20 cellular contexts compared by ENCODE assay signal in the genomic region with DNA sequence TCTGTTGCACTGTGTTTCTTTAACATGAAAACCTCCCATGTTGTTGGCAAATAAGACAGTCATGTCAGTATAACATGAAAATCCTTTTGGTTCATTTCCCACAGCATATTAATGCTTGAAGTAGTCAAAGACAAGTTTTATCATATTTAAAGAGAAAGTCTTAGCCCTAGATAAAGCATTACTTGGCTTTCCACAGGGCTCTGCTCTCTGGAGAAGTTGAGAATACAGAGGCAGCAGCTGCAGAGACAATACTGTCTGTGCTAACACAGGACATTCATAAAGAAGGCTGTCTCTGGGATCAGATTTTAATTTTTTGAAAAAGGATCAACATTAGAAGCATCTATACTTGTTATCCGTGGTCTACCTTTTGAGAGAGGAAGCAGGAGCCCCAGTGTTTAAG.
"Had no signal": no experiment of that assay in that cellular context is flagged by ENCODE, and none has a peak within 500 bp of the region (broad histone marks: within the 10 kb centered on the region; RNA-seq: fewer than 3 reads in every experiment).

No MANE protein-coding gene starts in this region.

- DNase-seq: colonic mucosa; cortex of kidney; effector CD8-positive, alpha-beta T cell; effector memory CD8-positive, alpha-beta T cell; endodermal cell; erythroblast; esophagus squamous epithelium; foreskin fibroblast; foreskin melanocyte; gastrocnemius medialis; glutamatergic neuron; head of caudate nucleus; heart right ventricle; hippocampal formation; left cardiac atrium; left lung; left ventricle myocardium superior; lower lobe of right lung; mesendoderm; mucosa of descending colon had no signal
